Comparison of ENCODE assay signal across 2 cellular contexts in genomic region chr7:511476-512145, GRCh38.
TF ChIP-seq lines count a peak whose summit lies in the region.

No MANE protein-coding gene starts in this region.

TF ChIP-seq in GM23338, 12 proteins besides CTCF, POLR2A, EP300 and RAD21 (continued from another document):
- TF ChIP-seq ZNF462 (CRISPR knock-in tag; IDR thresholded peaks at IDR 0.05), result no peak
- TF ChIP-seq JUNB (IDR thresholded peaks at IDR 0.05; ENCODE audit: unreplicated experiment), result no peak
- TF ChIP-seq REST (IDR thresholded peaks at IDR 0.05; ENCODE audit: unreplicated experiment), result no peak
- no peak for TF ChIP-seq STAT1 (IDR thresholded peaks at IDR 0.05; ENCODE audit: unreplicated experiment)
- no peak for TF ChIP-seq EZH2 (IDR thresholded peaks at IDR 0.05; ENCODE audit: low read depth, unreplicated experiment)
- no peak for TF ChIP-seq POLR2AphosphoS5 (IDR thresholded peaks at IDR 0.05; ENCODE audit: low read depth)

TF ChIP-seq in WTC11, 78 proteins besides CTCF, POLR2A, EP300 and RAD21 (continued from another document):
- TF ChIP-seq, protein P1, sequence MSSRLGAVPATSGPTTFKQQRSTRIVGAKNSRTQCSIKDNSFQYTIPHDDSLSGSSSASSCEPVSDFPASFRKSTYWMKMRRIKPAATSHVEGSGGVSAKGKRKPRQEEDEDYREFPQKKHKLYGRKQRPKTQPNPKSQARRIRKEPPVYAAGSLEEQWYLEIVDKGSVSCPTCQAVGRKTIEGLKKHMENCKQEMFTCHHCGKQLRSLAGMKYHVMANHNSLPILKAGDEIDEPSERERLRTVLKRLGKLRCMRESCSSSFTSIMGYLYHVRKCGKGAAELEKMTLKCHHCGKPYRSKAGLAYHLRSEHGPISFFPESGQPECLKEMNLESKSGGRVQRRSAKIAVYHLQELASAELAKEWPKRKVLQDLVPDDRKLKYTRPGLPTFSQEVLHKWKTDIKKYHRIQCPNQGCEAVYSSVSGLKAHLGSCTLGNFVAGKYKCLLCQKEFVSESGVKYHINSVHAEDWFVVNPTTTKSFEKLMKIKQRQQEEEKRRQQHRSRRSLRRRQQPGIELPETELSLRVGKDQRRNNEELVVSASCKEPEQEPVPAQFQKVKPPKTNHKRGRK (CRISPR knock-in tag; IDR thresholded peaks at IDR 0.05; ENCODE audit: borderline replicate concordance), result no peak
- no peak for TF ChIP-seq SMAD3 (CRISPR knock-in tag; IDR thresholded peaks at IDR 0.05; ENCODE audit: borderline replicate concordance)
